7 cellular contexts compared by ENCODE assay signal in genomic region chr19:53423684-53424083, GRCh38. TPM values are rescaled to one million over a fixed set of nuclear protein-coding genes. Genes with fewer than 3 reads are reported as not detected.
A peak's percentile ranks its signal among the peaks of the same experiment; 100 is the strongest.
DNase-seq lines count a peak whose midpoint lies in the region; ATAC-seq and TF ChIP-seq lines count a peak whose summit lies in the region.
"Not testable (repeated sequence)": the region's sequence is repeated elsewhere in the genome, so short reads cannot be mapped to it uniquely, and the experiment has no call there.

No MANE protein-coding gene starts in this region.

- not testable (repeated sequence) for H3K4me1 ChIP-seq in PC-3 (ENCODE audit: insufficient read depth, low read length); body of pancreas; iPS-20b (ENCODE audit: insufficient read depth, low read length); osteoblast (ENCODE audit: insufficient read depth, low read length)

- not testable (repeated sequence) for H3K9me3 ChIP-seq in PC-3 (ENCODE audit: low read length); body of pancreas; iPS-20b (ENCODE audit: insufficient read depth, low read depth, low read length); osteoblast (ENCODE audit: low read depth, low read length)

- H3K79me2 ChIP-seq in PC-3 (ENCODE audit: low read length); osteoblast (ENCODE audit: insufficient read depth, low read length): not testable (repeated sequence)

- not testable (repeated sequence) for H3K4me2 ChIP-seq in PC-3 (ENCODE audit: low read length); osteoblast (ENCODE audit: insufficient read depth, low read length)

- intact Hi-C loops in PC-3 (cut with micrococcal nuclease); body of pancreas (cut with DNase I): not testable (repeated sequence)

- not testable (repeated sequence) for H3K9me2 ChIP-seq in PC-3 (replicated peaks; ENCODE audit: low read length)

- not testable (repeated sequence) for TF ChIP-seq POLR2A in body of pancreas (IDR thresholded peaks at IDR 0.05)

- H2AFZ ChIP-seq in PC-3 (ENCODE audit: low read length); osteoblast (ENCODE audit: low read length): not testable (repeated sequence)

- not testable (repeated sequence) for H3K4me3 ChIP-seq in PC-3 (ENCODE audit: low read length); body of pancreas; fibroblast of villous mesenchyme (ENCODE audit: low read depth, low read length); osteoblast (ENCODE audit: insufficient read depth, low read length)
- peak overlapping the region; percentile 56; the same call in 1 of the 2 replicates for H3K4me3 ChIP-seq in iPS-20b (ENCODE audit: low read length)

- POLR2A ChIA-PET in PC-3 (lab: Charles Lee; ENCODE audit: unreplicated experiment): not testable (repeated sequence)

- WGBS in body of pancreas, 2 donors: 50 to 61% methylated on average over 7 to 9 of the region's 9 CpGs

- H3K27ac ChIP-seq in PC-3 (ENCODE audit: low read length); body of pancreas; iPS-20b (ENCODE audit: low read length); osteoblast (ENCODE audit: low read depth, low read length): not testable (repeated sequence)

- H3F3A ChIP-seq in PC-3 (ENCODE audit: low read length, unreplicated experiment): not testable (repeated sequence)

- H4K20me1 ChIP-seq in PC-3 (ENCODE audit: low read length); osteoblast (ENCODE audit: insufficient read depth, low read length): not testable (repeated sequence)

- not testable (repeated sequence) for H3K36me3 ChIP-seq in PC-3 (ENCODE audit: low read depth, low read length); body of pancreas (replicated peaks in 1 of 2; ENCODE audit: insufficient read depth in 1 of 2, low read depth in 2 of 2); iPS-20b (ENCODE audit: insufficient read depth, low read depth, low read length); osteoblast (ENCODE audit: insufficient read depth, low read length)

- CTCF ChIA-PET in PC-3 (lab: Charles Lee): not testable (repeated sequence)

- TF ChIP-seq CTCF in PC-3 (conservative IDR thresholded peaks at IDR 0.05; ENCODE audit: low read depth, low read length); body of pancreas (IDR thresholded peaks at IDR 0.05); fibroblast of villous mesenchyme (IDR thresholded peaks at IDR 0.05; ENCODE audit: insufficient read depth, low read depth, low read length): not testable (repeated sequence)
- TF ChIP-seq CTCF in osteoblast (IDR thresholded peaks at IDR 0.05; ENCODE audit: extremely low read depth, low read depth, low read length): peak; percentile 28

- ATAC-seq in PC-3: peak; percentile 51; the same call in 1 of the 2 replicates
- ATAC-seq in body of pancreas: peak; percentile 41

- peak; percentile 25 for DNase-seq in EH (ENCODE audit: low read depth)
- DNase-seq in NCI-H146 treated with DMSO at 0.1 percent for 48 hours (lab: John Stamatoyannopoulos, UW; ENCODE audit: unreplicated experiment): peak; percentile 30
- DNase-seq in PC-3; osteoblast (ENCODE audit: insufficient read length, low spot score, missing footprints): not testable (repeated sequence)
- DNase-seq in body of pancreas: peak in 2 of 4 donors; percentile 13 to 14
- DNase-seq in fibroblast of villous mesenchyme (ENCODE audit: low read depth): peak; percentile 62

- H3K9ac ChIP-seq in PC-3 (ENCODE audit: low read length); iPS-20b (ENCODE audit: low read depth, low read length): not testable (repeated sequence)

- not testable (repeated sequence) for BruUV-seq in PC-3 (replicated peaks; lab: Mats Ljungman, UMichigan)

- H3K27me3 ChIP-seq in PC-3 (ENCODE audit: low read length); body of pancreas; iPS-20b (ENCODE audit: insufficient read depth, low read length); osteoblast (ENCODE audit: insufficient read depth, low read length): not testable (repeated sequence)

RNA-seq across cellular contexts. Expression of gene ZNF761, which starts 8.1 kb away (rescaled TPM):
- total RNA-seq in PC-3 (2014; rRNA removed): 15.8 and 16.5 TPM in 2 replicates
- 1 to 10 TPM; 4.3 to 6.2 TPM for total RNA-seq in body of pancreas
- 8.7 and 13.8 TPM in 2 replicates for total RNA-seq in fibroblast of villous mesenchyme
- total RNA-seq in osteoblast: 13.0 and 16.5 TPM in 2 replicates

RNA-seq across cellular contexts. Expression of gene ZNF765, which starts 28.7 kb away (rescaled TPM):
- total RNA-seq in PC-3 (2014; rRNA removed) (9.6 and 11.4 TPM in 2 replicates), body of pancreas (1 to 10 TPM; 7.5 to 9.6 TPM), fibroblast of villous mesenchyme (9.7 and 14.2 TPM in 2 replicates), osteoblast (15.6 TPM in 2 replicates)

RNA-seq across cellular contexts. Expression of gene ZNF813, which starts 43.8 kb away (rescaled TPM):
- total RNA-seq in PC-3 (2014; rRNA removed) (3.5 and 4.4 TPM in 2 replicates), body of pancreas (1 to 10 TPM; 1.6 to 1.8 TPM), fibroblast of villous mesenchyme (1.9 and 3.0 TPM in 2 replicates), osteoblast (3.6 and 4.4 TPM in 2 replicates)

RNA-seq across cellular contexts. Expression of gene ZNF525, which starts 58.2 kb away (rescaled TPM):
- 13.1 and 25.6 TPM in 2 replicates for total RNA-seq in PC-3 (2014; rRNA removed)
- 10 to 100 TPM; 12.2 to 14.2 TPM for total RNA-seq in body of pancreas
- total RNA-seq in fibroblast of villous mesenchyme: 1.7 and 2.6 TPM in 2 replicates
- 6.8 and 8.0 TPM in 2 replicates for total RNA-seq in osteoblast
